Comparison of ENCODE assay signal across 13 cellular contexts in genomic region chr2:71082402-71083252, GRCh38. TPM values are rescaled to one million over a fixed set of nuclear protein-coding genes. Genes with fewer than 3 reads are reported as not detected.
DNase-seq lines count a peak whose midpoint lies in the region; ATAC-seq, FAIRE-seq and TF ChIP-seq lines count a peak whose summit lies in the region.
"Had no signal": no experiment of that assay in that cellular context is flagged by ENCODE, and none has a peak within 500 bp of the region (broad histone marks: within the 10 kb centered on the region; RNA-seq: fewer than 3 reads in every experiment).

No MANE protein-coding gene starts in this region.

- ATAC-seq in GM21390 (IDR thresholded peaks at IDR 0.05; ENCODE audit: unreplicated experiment): peak; percentile 56
- no peak for ATAC-seq in HG03469 (IDR thresholded peaks at IDR 0.05; ENCODE audit: unreplicated experiment)
- ATAC-seq: Right ventricle myocardium inferior had no signal

- H3K4me3 ChIP-seq in CD4-positive, alpha-beta memory T cell (ENCODE audit: low read length in 2 of 2): no peak overlapping the region
- H3K4me3 ChIP-seq in OCI-LY3 (ENCODE audit: low read length) (no peak overlapping the region), endothelial cell of umbilical vein (replicated peaks in 1 of 3; ENCODE audit: insufficient read depth in 1 of 3, low read depth in 1 of 3, low read length in 3 of 3) (no peak overlapping the region)

- H3K9ac ChIP-seq in OCI-LY3 (ENCODE audit: low read length): no peak overlapping the region
- no peak overlapping the region for H3K9ac ChIP-seq in endothelial cell of umbilical vein (replicated peaks; ENCODE audit: extremely low read depth, insufficient read depth, low read length)

- H3K9me3 ChIP-seq in CD4-positive, alpha-beta memory T cell (ENCODE audit: control insufficient read depth in 1 of 2, low read length in 2 of 2): no peaks in the 10 kb centered on the region
- H3K9me3 ChIP-seq in OCI-LY3 (ENCODE audit: insufficient read depth, low read length) (no peaks in the 10 kb centered on the region), endothelial cell of umbilical vein (replicated peaks; ENCODE audit: control insufficient read depth, insufficient read depth, low read length) (no peaks in the 10 kb centered on the region)

- no peak overlapping the region for H3K27ac ChIP-seq in CD4-positive, alpha-beta memory T cell (ENCODE audit: low read depth, low read length)
- H3K27ac ChIP-seq in OCI-LY3 (ENCODE audit: low read length): no peak overlapping the region
- no peak overlapping the region for H3K27ac ChIP-seq in endothelial cell of umbilical vein (ENCODE audit: insufficient read depth, low read depth, low read length)

- FAIRE-seq in endothelial cell of umbilical vein (lab: Jason Lieb, UNC): no peak
- FAIRE-seq: islet of Langerhans had no signal

- H3K79me2 ChIP-seq in OCI-LY3 (ENCODE audit: low read length): no peaks in the 10 kb centered on the region
- H3K79me2 ChIP-seq in endothelial cell of umbilical vein (ENCODE audit: control insufficient read depth, insufficient read depth, low read length): no peaks in the 10 kb centered on the region

- H4K20me1 ChIP-seq in OCI-LY3 (ENCODE audit: insufficient read depth, low read length) (no peaks in the 10 kb centered on the region), endothelial cell of umbilical vein (replicated peaks; ENCODE audit: control insufficient read depth, extremely low read depth, insufficient read depth, low read length) (no peaks in the 10 kb centered on the region)

- no peaks in the 10 kb centered on the region for H3K27me3 ChIP-seq in CD4-positive, alpha-beta memory T cell (ENCODE audit: insufficient read depth, low read length)
- H3K27me3 ChIP-seq in OCI-LY3 (ENCODE audit: low read depth, low read length) (no peaks in the 10 kb centered on the region), endothelial cell of umbilical vein (ENCODE audit: control insufficient read depth in 2 of 2, insufficient read depth in 2 of 2, low read length in 2 of 2) (peaks cover 0 to 3% of the 10 kb centered on the region in 2 experiments)

- no peak for TF ChIP-seq POLR2A in endothelial cell of umbilical vein (IDR thresholded peaks at IDR 0.05; ENCODE audit: low read depth, low read length)

- H3K9me3 Mint-ChIP-seq in CD4-positive, alpha-beta memory T cell: no peaks in the 10 kb centered on the region
- H3K9me3 Mint-ChIP-seq: activated naive CD8-positive, alpha-beta T cell treated with anti-CD3 and anti-CD28 coated beads, Interleukin-2, amount 10 ng/mL, durations not matched to agents 7 days and 5 days; CD4-positive, CD25-positive, alpha-beta regulatory T cell had no signal

- intact Hi-C loops in CD4-positive, alpha-beta memory T cell (cut with micrococcal nuclease): no loop called here
- intact Hi-C loops in endothelial cell of umbilical vein (cut with micrococcal nuclease): no loop called here

- peaks cover 10% of the 10 kb centered on the region for H3K4me1 ChIP-seq in CD4-positive, alpha-beta memory T cell (ENCODE audit: insufficient read depth, low read length)
- peaks cover 11% of the 10 kb centered on the region for H3K4me1 ChIP-seq in OCI-LY3 (ENCODE audit: low read length)
- no peaks in the 10 kb centered on the region for H3K4me1 ChIP-seq in endothelial cell of umbilical vein (ENCODE audit: control insufficient read depth, extremely low read depth, insufficient read depth, low read length)

- H3K4me2 ChIP-seq in OCI-LY3 (ENCODE audit: low read length) (0 out of 2 replicates have a peak overlapping the region, but pooled peaks have one; percentile 3), endothelial cell of umbilical vein (ENCODE audit: insufficient read depth, low read length) (no peak overlapping the region)

- H3K27ac Mint-ChIP-seq in CD4-positive, alpha-beta memory T cell: peak overlapping the region in 6 of 7 donors; percentile 2 to 84 (median 46)
- H3K27ac Mint-ChIP-seq: activated naive CD8-positive, alpha-beta T cell treated with anti-CD3 and anti-CD28 coated beads, Interleukin-2, amount 10 ng/mL, durations not matched to agents 7 days and 5 days had no signal

- H3K36me3 ChIP-seq in CD4-positive, alpha-beta memory T cell (ENCODE audit: insufficient read depth, low read length): peaks cover 14% of the 10 kb centered on the region
- peaks cover 13% of the 10 kb centered on the region for H3K36me3 ChIP-seq in OCI-LY3 (replicated peaks; ENCODE audit: low read depth, low read length)
- H3K36me3 ChIP-seq in endothelial cell of umbilical vein (ENCODE audit: control insufficient read depth in 2 of 2, extremely low read depth in 1 of 2, insufficient read depth in 2 of 2, low read length in 2 of 2): peaks cover 0 to 11% of the 10 kb centered on the region in 2 experiments

- H2AFZ ChIP-seq in OCI-LY3 (ENCODE audit: low read depth, low read length) (no peak overlapping the region), endothelial cell of umbilical vein (ENCODE audit: low read depth, low read length) (no peak overlapping the region)

- BruUV-seq in endothelial cell of umbilical vein (replicated peaks; lab: Mats Ljungman, UMichigan): TSS peak; percentile 4

- no peaks in the 10 kb centered on the region for H3K9me1 ChIP-seq in endothelial cell of umbilical vein (replicated peaks; ENCODE audit: control insufficient read depth, extremely low read depth, insufficient read depth, low read length)

- peaks cover 6 to 22% (median 16%) of the 10 kb centered on the region in 4 donors for H3K4me1 Mint-ChIP-seq in CD4-positive, alpha-beta memory T cell

- CTCF ChIA-PET in CD4-positive, alpha-beta memory T cell (lab: Charles Lee; ENCODE audit: partially characterized antibody): interaction anchor here (1.4 to 2.3 kb wide), 2 partner anchors 11 to 18 kb away, joined by 4 to 8 read pairs; no protein-coding TSS in a partner anchor
- CTCF ChIA-PET in endothelial cell of umbilical vein (lab: Charles Lee): interaction anchor here (2.7 kb wide), 1 partner anchor 18 kb away, joined by 10 read pairs; no protein-coding TSS in a partner anchor

- peaks cover 0 to 5% of the 10 kb centered on the region in 2 donors for H3K27me3 Mint-ChIP-seq in CD4-positive, alpha-beta memory T cell

- no peak for TF ChIP-seq CTCF in OCI-LY3 (IDR thresholded peaks at IDR 0.05; ENCODE audit: low read depth, low read length)
- TF ChIP-seq CTCF in endothelial cell of umbilical vein (IDR thresholded peaks at IDR 0.05; ENCODE audit: extremely low read depth in 1 of 2, insufficient read depth in 1 of 2, low read depth in 1 of 2, low read length in 2 of 2): no peak

- H3K4me3 Mint-ChIP-seq in CD4-positive, alpha-beta memory T cell: peak overlapping the region in 4 of 8 donors; percentile 21 to 50 (median 26)
- H3K4me3 Mint-ChIP-seq: activated naive CD8-positive, alpha-beta T cell treated with anti-CD3 and anti-CD28 coated beads, Interleukin-2, amount 10 ng/mL, durations not matched to agents 7 days and 5 days; CD4-positive, CD25-positive, alpha-beta regulatory T cell had no signal

- POLR2A ChIA-PET in CD4-positive, alpha-beta memory T cell (lab: Charles Lee; ENCODE audit: partially characterized antibody): interaction anchor here (2.4 to 4.9 kb wide), 2 partner anchors 11 to 14 kb away, joined by 7 to 40 read pairs; partner anchors contain the start of gene NAGK
- POLR2A ChIA-PET in endothelial cell of umbilical vein (lab: Charles Lee): no interaction called here

- DNase-seq in CD4-positive, alpha-beta memory T cell: peak in 1 of 5 donors; percentile 53
- DNase-seq in endothelial cell of umbilical vein (ENCODE audit: low read depth, low spot score): no peak
- DNase-seq in mesenteric fat pad (ENCODE audit: low spot score): no peak
- no peak for DNase-seq in middle frontal gyrus (ENCODE audit: extremely low spot score, low spot score)
- DNase-seq in DMS153 treated with DMSO at 0.1 percent for 48 hours (lab: John Stamatoyannopoulos, UW; ENCODE audit: unreplicated experiment): no peak
- DNase-seq: activated naive CD8-positive, alpha-beta T cell treated with anti-CD3 and anti-CD28 coated beads, Interleukin-2, amount 10 ng/mL, durations not matched to agents 7 days and 5 days; CD4-positive, CD25-positive, alpha-beta regulatory T cell; substantia nigra had no signal

- H3K36me3 Mint-ChIP-seq in CD4-positive, alpha-beta memory T cell: peaks cover 11 to 25% of the 10 kb centered on the region in 2 donors

- dilution Hi-C loops in endothelial cell of umbilical vein (cut with MboI; ENCODE audit: extremely low pct_ligation_motif_present, low sequenced_read_pairs): no loop called here

RNA-seq across cellular contexts. Expression of gene NAGK, which starts 14.2 kb away (rescaled TPM):
- 100 to 1,000 TPM; 161 to 167 TPM for total RNA-seq in CD4-positive, alpha-beta memory T cell
- polyA plus RNA-seq in CD4-positive, alpha-beta memory T cell: 10 to 100 TPM; 73.8 to 82.4 TPM
- total RNA-seq in endothelial cell of umbilical vein (125 and 130 TPM in 2 replicates), mesenteric fat pad (112 TPM)
- polyA plus RNA-seq in endothelial cell of umbilical vein: 184 and 192 TPM in 2 replicates
- polyA plus RNA-seq in endothelial cell of umbilical vein (2011; cell fraction: cytosol; rRNA removed): 123 and 135 TPM in 2 replicates
- 232 and 233 TPM in 2 replicates for polyA plus RNA-seq in endothelial cell of umbilical vein (2011; cell fraction: nucleus; rRNA removed)
- 129 and 145 TPM in 2 replicates for polyA plus RNA-seq in endothelial cell of umbilical vein (2012)
- 84.1 and 95.5 TPM in 2 replicates for polyA minus RNA-seq in endothelial cell of umbilical vein
- 15.2 TPM for polyA minus RNA-seq in endothelial cell of umbilical vein (2011; cell fraction: cytosol; rRNA and poly(A)+ RNA removed)
- 49.8 and 61.5 TPM in 2 replicates for polyA minus RNA-seq in endothelial cell of umbilical vein (2011; cell fraction: nucleus; rRNA and poly(A)+ RNA removed)

RNA-seq across cellular contexts. Expression of gene MCEE, which starts 47.4 kb away (rescaled TPM):
- total RNA-seq in CD4-positive, alpha-beta memory T cell: 10 to 100 TPM; 27.1 to 30.0 TPM
- polyA plus RNA-seq in CD4-positive, alpha-beta memory T cell: 10 to 100 TPM; 20.7 to 24.7 TPM
- total RNA-seq in endothelial cell of umbilical vein (6.8 and 9.9 TPM in 2 replicates), mesenteric fat pad (15.2 TPM)
- polyA plus RNA-seq in endothelial cell of umbilical vein: 4.0 and 4.9 TPM in 2 replicates
- polyA plus RNA-seq in endothelial cell of umbilical vein (2011; cell fraction: cytosol; rRNA removed): 5.4 and 6.2 TPM in 2 replicates
- 10.3 and 10.4 TPM in 2 replicates for polyA plus RNA-seq in endothelial cell of umbilical vein (2011; cell fraction: nucleus; rRNA removed)
- polyA plus RNA-seq in endothelial cell of umbilical vein (2012): 8.0 and 8.2 TPM in 2 replicates
- 2.7 and 3.5 TPM in 2 replicates for polyA minus RNA-seq in endothelial cell of umbilical vein
- 5.7 TPM for polyA minus RNA-seq in endothelial cell of umbilical vein (2011; cell fraction: cytosol; rRNA and poly(A)+ RNA removed)
- 7.8 and 8.1 TPM in 2 replicates for polyA minus RNA-seq in endothelial cell of umbilical vein (2011; cell fraction: nucleus; rRNA and poly(A)+ RNA removed)

RNA-seq across cellular contexts. Expression of gene MPHOSPH10, which starts 47.8 kb away (rescaled TPM):
- 10 to 100 TPM; 50.6 to 54.2 TPM for total RNA-seq in CD4-positive, alpha-beta memory T cell
- 10 to 100 TPM; 13.4 to 32.0 TPM for polyA plus RNA-seq in CD4-positive, alpha-beta memory T cell
- 31.4 and 38.8 TPM in 2 replicates for total RNA-seq in endothelial cell of umbilical vein
- polyA plus RNA-seq in endothelial cell of umbilical vein: 3.0 and 4.4 TPM in 2 replicates
- polyA plus RNA-seq in endothelial cell of umbilical vein (2011; cell fraction: cytosol; rRNA removed): 7.6 and 8.7 TPM in 2 replicates
- 12.2 and 18.2 TPM in 2 replicates for polyA plus RNA-seq in endothelial cell of umbilical vein (2011; cell fraction: nucleus; rRNA removed)
- polyA plus RNA-seq in endothelial cell of umbilical vein (2012): 22.3 and 31.5 TPM in 2 replicates
- 4.8 and 4.9 TPM in 2 replicates for polyA minus RNA-seq in endothelial cell of umbilical vein
- polyA minus RNA-seq in endothelial cell of umbilical vein (2011; cell fraction: cytosol; rRNA and poly(A)+ RNA removed): 14.4 TPM
- 12.8 and 14.5 TPM in 2 replicates for polyA minus RNA-seq in endothelial cell of umbilical vein (2011; cell fraction: nucleus; rRNA and poly(A)+ RNA removed)
- total RNA-seq in mesenteric fat pad: 26.9 TPM
